Comparison of ENCODE assay signal across 9 cellular contexts in the genomic region with DNA sequence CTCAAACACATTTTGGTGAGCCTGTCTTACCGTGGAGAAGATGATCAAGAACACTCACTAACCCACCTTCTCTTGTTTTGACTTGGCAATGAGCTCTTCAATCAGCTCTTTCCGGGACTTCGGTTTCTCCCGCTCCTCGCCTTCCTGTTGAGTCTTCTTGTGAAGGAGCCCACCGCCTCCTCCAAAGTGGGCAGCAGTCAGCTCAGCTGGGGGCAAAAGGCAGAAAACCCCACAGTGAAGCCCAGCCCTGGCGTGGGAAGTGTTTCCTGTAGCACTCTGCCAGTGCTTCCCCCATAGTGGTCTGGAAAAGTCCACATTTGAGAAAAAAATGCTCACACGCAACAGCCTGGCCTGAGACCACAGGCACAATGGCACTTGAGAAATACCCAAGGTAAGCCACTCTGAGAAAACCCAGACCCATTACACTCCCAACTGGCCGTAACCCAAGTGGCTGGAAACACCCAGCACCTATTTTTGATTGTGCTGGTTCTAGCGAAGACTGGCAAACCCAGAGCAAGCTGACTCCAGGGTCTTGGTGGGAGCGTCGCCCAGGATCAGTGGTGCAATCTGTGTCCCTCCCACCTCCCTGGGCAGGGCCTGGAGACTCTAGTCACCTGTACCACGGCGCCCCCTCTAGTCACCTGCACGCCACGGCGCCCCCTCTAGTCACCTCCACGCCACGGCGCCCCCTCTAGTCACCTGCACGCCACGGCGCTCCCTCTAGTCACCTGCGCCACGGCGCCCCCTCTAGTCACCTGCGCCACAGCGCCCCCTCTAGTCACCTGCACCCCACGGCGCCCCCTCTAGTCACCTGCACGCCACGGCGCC. TPM values are rescaled to one million over a fixed set of nuclear protein-coding genes. Genes with fewer than 3 reads are reported as not detected.
A peak's percentile ranks its signal among the peaks of the same experiment; 100 is the strongest.
DNase-seq lines count a peak whose midpoint lies in the region; ATAC-seq and TF ChIP-seq lines count a peak whose summit lies in the region.
"Had no signal": no experiment of that assay in that cellular context is flagged by ENCODE, and none has a peak within 500 bp of the region (broad histone marks: within the 10 kb centered on the region; RNA-seq: fewer than 3 reads in every experiment).

No MANE protein-coding gene starts in this region.

- H3K36me3 ChIP-seq in OCI-LY1 (ENCODE audit: insufficient read depth, low read length), result peaks cover 78% of the 10 kb centered on the region
- H3K36me3 ChIP-seq: ovary had no signal

- no peak overlapping the region for H3K4me2 ChIP-seq in OCI-LY1 (ENCODE audit: low read length)

- H3K27me3 Mint-ChIP-seq in chondrocyte (ENCODE audit: low read depth), result no peaks in the 10 kb centered on the region

- H3K27ac ChIP-seq in C4-2B (no peak overlapping the region), OCI-LY1 (ENCODE audit: low read depth, low read length, poor library complexity, severe bottlenecking) (peak overlapping the region; percentile 76)
- H3K27ac ChIP-seq: ovary had no signal

- H3K9me2 ChIP-seq in OCI-LY1 (ENCODE audit: low read depth, low read length), result no peaks in the 10 kb centered on the region

- no peaks in the 10 kb centered on the region for H3K27me3 ChIP-seq in OCI-LY1 (ENCODE audit: insufficient read depth, low read length)
- H3K27me3 ChIP-seq: ovary had no signal

- H4K20me1 ChIP-seq in OCI-LY1 (ENCODE audit: insufficient read depth, low read length), result no peaks in the 10 kb centered on the region

- H3K4me3 ChIP-seq in OCI-LY1 (ENCODE audit: low read depth, low read length, poor library complexity, severe bottlenecking), result no peak overlapping the region
- H3K4me3 ChIP-seq: ovary had no signal

- no peaks in the 10 kb centered on the region for H3K4me1 ChIP-seq in OCI-LY1 (ENCODE audit: insufficient read depth, low read length, severe bottlenecking)

- H3K9me3 Mint-ChIP-seq in chondrocyte (ENCODE audit: low read depth), result no peaks in the 10 kb centered on the region

- H3K9ac ChIP-seq in OCI-LY1 (ENCODE audit: low read length), result no peak overlapping the region

- TF ChIP-seq CTCF in C4-2B (conservative IDR thresholded peaks at IDR 0.05) (peak; percentile 27), OCI-LY1 (IDR thresholded peaks at IDR 0.05; ENCODE audit: low read length) (no peak), chondrocyte (IDR thresholded peaks at IDR 0.05) (peak; percentile 47)

- peak; percentile 70 for ATAC-seq in GM19025 (IDR thresholded peaks at IDR 0.05; ENCODE audit: low read depth, unreplicated experiment)
- ATAC-seq in GM21576 (IDR thresholded peaks at IDR 0.05; ENCODE audit: unreplicated experiment), result no peak

- H3K4me3 Mint-ChIP-seq in chondrocyte (ENCODE audit: unreplicated experiment), result no peak overlapping the region

- DNase-seq in chondrocyte (ENCODE audit: low spot score) (no peak), mucosa of gallbladder (ENCODE audit: low spot score) (no peak), SHP77 treated with DMSO at 0.1 percent for 48 hours (lab: John Stamatoyannopoulos, UW) (no peak)
- DNase-seq in stimulated activated CD8-positive, alpha-beta memory T cell treated with anti-CD3 and anti-CD28 coated beads, Interleukin-15, amount 100 ng/mL, for 48 hours (ENCODE audit: low read depth in 2 of 2), result peak; percentile 82 to 86

- no peak overlapping the region for H2AFZ ChIP-seq in OCI-LY1 (ENCODE audit: low read length)

- H3K9me3 ChIP-seq in OCI-LY1 (ENCODE audit: low read length), result no peaks in the 10 kb centered on the region
- H3K9me3 ChIP-seq: ovary had no signal

- H3F3A ChIP-seq in OCI-LY1 (ENCODE audit: insufficient read depth, low read length), result peaks cover 8% of the 10 kb centered on the region; the same call in 1 of the 2 replicates

- H3K27ac Mint-ChIP-seq in chondrocyte (ENCODE audit: unreplicated experiment), result no peak overlapping the region

- peaks cover 4% of the 10 kb centered on the region; the same call in 1 of the 2 replicates for H3K79me2 ChIP-seq in OCI-LY1 (ENCODE audit: insufficient read depth, low read length)

- peaks cover 19% of the 10 kb centered on the region for H3K4me1 Mint-ChIP-seq in chondrocyte (ENCODE audit: low read depth)

- peaks cover 38% of the 10 kb centered on the region for H3K36me3 Mint-ChIP-seq in chondrocyte (ENCODE audit: low read depth)

RNA-seq across cellular contexts. Expression of a gene that starts 8.6 kb away (rescaled TPM):
- 22.2 to 23.9 TPM (median 22.7 TPM) in 3 replicates for total RNA-seq in chondrocyte
- 17.6 TPM for total RNA-seq in mucosa of gallbladder

RNA-seq across cellular contexts. Expression of a gene that starts 8.8 kb away (rescaled TPM):
- total RNA-seq in chondrocyte (12.0 to 13.4 TPM (median 12.8 TPM) in 3 replicates), mucosa of gallbladder (7.3 TPM)

Comparison
In these comparisons a context has a peak if more than half of its experiments do, and no peak if none do; other contexts are left out.
1. DNase-seq: peak in stimulated activated CD8-positive, alpha-beta memory T cell treated with anti-CD3 and anti-CD28 coated beads, Interleukin-15, amount 100 ng/mL, for 48 hours (2 of 2); none in chondrocyte (single experiment), mucosa of gallbladder (single experiment) and SHP77 treated with DMSO at 0.1 percent for 48 hours (single experiment).